ENCODE assay signal across 7 cellular contexts in genomic region chr16:85556456-85557082, GRCh38. TPM values are rescaled to one million over a fixed set of nuclear protein-coding genes. Genes with fewer than 3 reads are reported as not detected.
DNase-seq lines count a peak whose midpoint lies in the region; ATAC-seq and TF ChIP-seq lines count a peak whose summit lies in the region.

No MANE protein-coding gene starts in this region.

- peak; percentile 86 for DNase-seq in GM13977 (ENCODE audit: low spot score)
- peak; percentile 40 to 49 for DNase-seq in Kasumi-1 (lab: John Stamatoyannopoulos, UW)
- peak; percentile 52 for DNase-seq in activated B cell treated with CpG ODN at 0.5 μM for 24 hours
- no peak for DNase-seq in choroid plexus epithelial cell (ENCODE audit: low read depth)
- peak; percentile 80 for DNase-seq in lower lobe of right lung
- no peak for DNase-seq in SK-N-DZ (ENCODE audit: low spot score)

- peak overlapping the region; percentile 97 for H3K4me3 Mint-ChIP-seq in activated B cell treated with CpG ODN at 0.5 μM for 24 hours
- H3K4me3 Mint-ChIP-seq in stimulated activated naive CD8-positive, alpha-beta T cell treated with anti-CD3 and anti-CD28 coated beads, Interleukin-15, Interleukin-2, amounts not matched to agents 100 ng/mL and 50 ng/mL, for 24 hours, result peak overlapping the region; percentile 94

- in situ Hi-C loops in GM13977 (cut with MboI; ENCODE audit: low pct_unique_long_range_greater_than_20kb, low sequenced_read_pairs, unreplicated experiment), result loop anchor here (10.0 kb wide), 1 partner anchor 48 kb away; no protein-coding TSS in a partner anchor

- peak overlapping the region; percentile 79 for H3K27ac Mint-ChIP-seq in activated B cell treated with CpG ODN at 0.5 μM for 24 hours
- peak overlapping the region; percentile 72 for H3K27ac Mint-ChIP-seq in stimulated activated naive CD8-positive, alpha-beta T cell treated with anti-CD3 and anti-CD28 coated beads, Interleukin-15, Interleukin-2, amounts not matched to agents 100 ng/mL and 50 ng/mL, for 24 hours

- POLR2A ChIA-PET in activated B cell treated with CpG ODN at 0.5 μM for 24 hours (lab: Charles Lee), result interaction anchor here (0.6 to 3.7 kb wide), 12 partner anchors 12 to 449 kb away, joined by 3 to 51 read pairs (median 6); partner anchors contain the start of gene GSE1

- H3K36me3 Mint-ChIP-seq in activated B cell treated with CpG ODN at 0.5 μM for 24 hours (ENCODE audit: low read depth), result peaks cover 16% of the 10 kb centered on the region
- no peaks in the 10 kb centered on the region for H3K36me3 Mint-ChIP-seq in stimulated activated naive CD8-positive, alpha-beta T cell treated with anti-CD3 and anti-CD28 coated beads, Interleukin-15, Interleukin-2, amounts not matched to agents 100 ng/mL and 50 ng/mL, for 24 hours (ENCODE audit: low read depth)

- no peaks in the 10 kb centered on the region for H3K9me3 ChIP-seq in lower lobe of right lung

- CTCF ChIA-PET in activated B cell treated with CpG ODN at 0.5 μM for 24 hours (lab: Charles Lee), result interaction anchor here (1.6 to 1.9 kb wide), 3 partner anchors 53 to 77 kb away, joined by 4 to 7 read pairs (median 6); no protein-coding TSS in a partner anchor

- no peaks in the 10 kb centered on the region for H3K27me3 Mint-ChIP-seq in activated B cell treated with CpG ODN at 0.5 μM for 24 hours
- H3K27me3 Mint-ChIP-seq in stimulated activated naive CD8-positive, alpha-beta T cell treated with anti-CD3 and anti-CD28 coated beads, Interleukin-15, Interleukin-2, amounts not matched to agents 100 ng/mL and 50 ng/mL, for 24 hours, result no peaks in the 10 kb centered on the region

- TF ChIP-seq CTCF in GM13977 (IDR thresholded peaks at IDR 0.05; ENCODE audit: extremely low read depth, insufficient read depth, missing control alignments) (no peak), activated B cell treated with CpG ODN at 0.5 μM for 24 hours (IDR thresholded peaks at IDR 0.05) (no peak), choroid plexus epithelial cell (conservative IDR thresholded peaks at IDR 0.05; ENCODE audit: low read depth, low read length) (no peak), lower lobe of right lung (IDR thresholded peaks at IDR 0.05) (no peak)

- H3K9me3 Mint-ChIP-seq in activated B cell treated with CpG ODN at 0.5 μM for 24 hours, result no peaks in the 10 kb centered on the region
- H3K9me3 Mint-ChIP-seq in stimulated activated naive CD8-positive, alpha-beta T cell treated with anti-CD3 and anti-CD28 coated beads, Interleukin-15, Interleukin-2, amounts not matched to agents 100 ng/mL and 50 ng/mL, for 24 hours, result no peaks in the 10 kb centered on the region

- H3K27me3 ChIP-seq in lower lobe of right lung (ENCODE audit: low read depth), result no peaks in the 10 kb centered on the region

- peaks cover 51% of the 10 kb centered on the region for H3K4me1 ChIP-seq in lower lobe of right lung

- H3K36me3 ChIP-seq in lower lobe of right lung, result no peaks in the 10 kb centered on the region

- H3K4me1 Mint-ChIP-seq in activated B cell treated with CpG ODN at 0.5 μM for 24 hours, result peaks cover 56% of the 10 kb centered on the region
- peaks cover 63% of the 10 kb centered on the region for H3K4me1 Mint-ChIP-seq in stimulated activated naive CD8-positive, alpha-beta T cell treated with anti-CD3 and anti-CD28 coated beads, Interleukin-15, Interleukin-2, amounts not matched to agents 100 ng/mL and 50 ng/mL, for 24 hours (ENCODE audit: low read depth)

- intact Hi-C loops in activated B cell treated with CpG ODN at 0.5 μM for 24 hours (cut with micrococcal nuclease) (loop anchor here (5.0 to 10.0 kb wide), 7 partner anchors 348 to 1938 kb away; partner anchors contain the start of genes FBXO31, HSBP1, KIAA0513 and ZCCHC14), lower lobe of right lung (cut with DNase I) (no loop called here)

- H3K4me3 ChIP-seq in choroid plexus epithelial cell (ENCODE audit: low read depth, low read length) (peak overlapping the region; percentile 70), lower lobe of right lung (peak overlapping the region; percentile 88)

- peak; percentile 35 for ATAC-seq in activated B cell treated with CpG ODN at 0.5 μM for 24 hours (ENCODE audit: low read depth)
- peak; percentile 14 to 15 for ATAC-seq in lower lobe of right lung

- peak overlapping the region; percentile 96 for H3K27ac ChIP-seq in lower lobe of right lung

RNA-seq across cellular contexts. Expression of gene GSE1, which starts 56.6 kb away (rescaled TPM):
- total RNA-seq in activated B cell treated with CpG ODN at 0.5 μM for 24 hours, result 37.8 and 48.3 TPM in 2 replicates
- 85.2 TPM for total RNA-seq in lower lobe of right lung
- 51.5 and 62.6 TPM in 2 replicates for polyA plus RNA-seq in SK-N-DZ (2014; cell fraction: cytosol; rRNA removed)
- polyA plus RNA-seq in SK-N-DZ (2014; cell fraction: nucleus; rRNA removed), result 114 and 225 TPM in 2 replicates

Comparison
In these comparisons a context has a peak if more than half of its experiments do, and no peak if none do; other contexts are left out.
1. DNase-seq: peak in GM13977 (single experiment), Kasumi-1 (2 of 2), activated B cell treated with CpG ODN at 0.5 μM for 24 hours (single experiment) and lower lobe of right lung (single experiment); none in choroid plexus epithelial cell (single experiment) and SK-N-DZ (single experiment).